In genomic region chr5:99019812-99020697, GRCh38 we compare ENCODE assay signal across 9 cellular contexts.
DNase-seq lines count a peak whose midpoint lies in the region; ATAC-seq, FAIRE-seq and TF ChIP-seq lines count a peak whose summit lies in the region.
"Had no signal": no experiment of that assay in that cellular context is flagged by ENCODE, and none has a peak within 500 bp of the region (broad histone marks: within the 10 kb centered on the region; RNA-seq: fewer than 3 reads in every experiment).

No MANE protein-coding gene starts in this region.

- H3K79me2 ChIP-seq in hepatocyte, result no peaks in the 10 kb centered on the region

- H3K4me2 ChIP-seq in hepatocyte, result peak overlapping the region; percentile 39

- no peaks in the 10 kb centered on the region for H3K9me3 Mint-ChIP-seq in activated CD4-positive, alpha-beta memory T cell treated with anti-CD3 and anti-CD28 coated beads for 36 hours

- CTCF ChIA-PET in activated CD4-positive, alpha-beta memory T cell treated with anti-CD3 and anti-CD28 coated beads for 36 hours (lab: Charles Lee), result no interaction called here

- H3K27me3 Mint-ChIP-seq in activated CD4-positive, alpha-beta memory T cell treated with anti-CD3 and anti-CD28 coated beads for 36 hours, result no peaks in the 10 kb centered on the region

- ATAC-seq in HG02884 (IDR thresholded peaks at IDR 0.05; ENCODE audit: unreplicated experiment) (peak; percentile 69), Right ventricle myocardium superior (ENCODE audit: poor library complexity) (no peak)

- H4K20me1 ChIP-seq in hepatocyte (ENCODE audit: insufficient read depth, poor library complexity, severe bottlenecking), result no peaks in the 10 kb centered on the region

- POLR2A ChIA-PET in activated CD4-positive, alpha-beta memory T cell treated with anti-CD3 and anti-CD28 coated beads for 36 hours (lab: Charles Lee), result no interaction called here

- peaks cover 6% of the 10 kb centered on the region for H3K4me1 Mint-ChIP-seq in activated CD4-positive, alpha-beta memory T cell treated with anti-CD3 and anti-CD28 coated beads for 36 hours (ENCODE audit: low read depth)

- peak overlapping the region; percentile 91 for H3K27ac ChIP-seq in hepatocyte

- H3K27me3 ChIP-seq in hepatocyte, result no peaks in the 10 kb centered on the region

- H3K27ac Mint-ChIP-seq in activated CD4-positive, alpha-beta memory T cell treated with anti-CD3 and anti-CD28 coated beads for 36 hours, result no peak overlapping the region

- H3K36me3 Mint-ChIP-seq in activated CD4-positive, alpha-beta memory T cell treated with anti-CD3 and anti-CD28 coated beads for 36 hours, result no peaks in the 10 kb centered on the region

- H3K4me1 ChIP-seq in hepatocyte (ENCODE audit: insufficient read depth), result peaks cover 24% of the 10 kb centered on the region

- no peak for TF ChIP-seq CTCF in hepatocyte (IDR thresholded peaks at IDR 0.05; ENCODE audit: poor library complexity)

- peak; percentile 90 for DNase-seq in EL
- DNase-seq in RCC 7860 (ENCODE audit: low spot score), result peak; percentile 56
- peak; percentile 63 for DNase-seq in hepatocyte (ENCODE audit: low spot score)
- DNase-seq in occipital lobe (lab: John Stamatoyannopoulos, UW), result no peak
- no peak for DNase-seq in activated CD4-positive, alpha-beta memory T cell treated with anti-CD3 and anti-CD28 coated beads for 36 hours
- DNase-seq in Right ventricle myocardium superior, result no peak
- DNase-seq in NK-92 (lab: John Stamatoyannopoulos, UW; ENCODE audit: unreplicated experiment), result no peak
- DNase-seq: left cardiac atrium had no signal

- no peak overlapping the region for H3K4me3 ChIP-seq in hepatocyte

- no peaks in the 10 kb centered on the region for H3K9me3 ChIP-seq in hepatocyte (ENCODE audit: low read depth)

- peak; percentile 80 for FAIRE-seq in RCC 7860 (lab: Jason Lieb, UNC)

- H3K36me3 ChIP-seq in hepatocyte (replicated peaks; ENCODE audit: insufficient read depth, low read depth), result no peaks in the 10 kb centered on the region

- H3K9me2 ChIP-seq in hepatocyte (replicated peaks; ENCODE audit: insufficient read depth), result no peaks in the 10 kb centered on the region

- WGBS in hepatocyte (ENCODE audit: low lambda C conversion rate, missing lambda C conversion rate), result 36% methylated on average over 3 of the region's 3 CpGs

- intact Hi-C loops in activated CD4-positive, alpha-beta memory T cell treated with anti-CD3 and anti-CD28 coated beads for 36 hours (cut with micrococcal nuclease), result no loop called here
- intact Hi-C loops in Right ventricle myocardium superior (cut with DNase I), result no loop called here

- H3K4me3 Mint-ChIP-seq in activated CD4-positive, alpha-beta memory T cell treated with anti-CD3 and anti-CD28 coated beads for 36 hours, result no peak overlapping the region

- H2AFZ ChIP-seq in hepatocyte, result peak overlapping the region; percentile 16

Comparison
In these comparisons a context has a peak if more than half of its experiments do, and no peak if none do; other contexts are left out.
1. DNase-seq: peak in EL (single experiment), RCC 7860 (single experiment) and hepatocyte (single experiment); none in occipital lobe (single experiment), activated CD4-positive, alpha-beta memory T cell treated with anti-CD3 and anti-CD28 coated beads for 36 hours (single experiment), Right ventricle myocardium superior (single experiment) and NK-92 (single experiment).